ENCODE assay signal across 17 cellular contexts in genomic region chr10:70193391-70193844, GRCh38. TPM values are rescaled to one million over a fixed set of nuclear protein-coding genes. Genes with fewer than 3 reads are reported as not detected.
DNase-seq lines count a peak whose midpoint lies in the region; ATAC-seq, FAIRE-seq and TF ChIP-seq lines count a peak whose summit lies in the region.
"Had no signal": no experiment of that assay in that cellular context is flagged by ENCODE, and none has a peak within 500 bp of the region (broad histone marks: within the 10 kb centered on the region; RNA-seq: fewer than 3 reads in every experiment).

No MANE protein-coding gene starts in this region.

- H3K9me1 ChIP-seq in IMR-90 (ENCODE audit: insufficient read depth, low read length): peaks cover 27% of the 10 kb centered on the region

- H3K79me2 ChIP-seq in GM12878 (ENCODE audit: control insufficient read depth, insufficient read depth, low read length) (no peaks in the 10 kb centered on the region), hepatocyte (no peaks in the 10 kb centered on the region), OCI-LY7 (ENCODE audit: insufficient read depth, low read depth, low read length) (no peaks in the 10 kb centered on the region)

- peak overlapping the region; percentile 90 for H2BK5ac ChIP-seq in IMR-90 (ENCODE audit: low read depth, low read length, poor library complexity, severe bottlenecking)

- peak overlapping the region; percentile 63 for H2BK20ac ChIP-seq in IMR-90 (ENCODE audit: low read depth, low read length)

- TF ChIP-seq EP300 in GM12878 (IDR thresholded peaks at IDR 0.05; ENCODE audit: borderline replicate concordance in 1 of 2, control insufficient read depth in 1 of 2, low read depth in 2 of 2, low read length in 2 of 2) (no peak), stomach (IDR thresholded peaks at IDR 0.05) (no peak)

- no peak for FAIRE-seq in GM12878 (lab: Jason Lieb, UNC)
- FAIRE-seq: endothelial cell of umbilical vein, GM12892, HTR-8/SVneo had no signal

- H4K20me1 ChIP-seq in IMR-90 (ENCODE audit: insufficient read depth, low read length) (no peaks in the 10 kb centered on the region), GM12878 (ENCODE audit: control insufficient read depth, insufficient read depth) (peaks cover 2% of the 10 kb centered on the region; the same call in 1 of the 2 replicates), hepatocyte (ENCODE audit: insufficient read depth, poor library complexity, severe bottlenecking) (no peaks in the 10 kb centered on the region), OCI-LY7 (ENCODE audit: insufficient read depth, low read length) (no peaks in the 10 kb centered on the region)

- H3K27me3 ChIP-seq in IMR-90 (ENCODE audit: control insufficient read depth, insufficient read depth, low read length): no peaks in the 10 kb centered on the region
- no peaks in the 10 kb centered on the region for H3K27me3 ChIP-seq in GM12878 (replicated peaks in 1 of 2; ENCODE audit: control insufficient read depth in 2 of 2, insufficient read depth in 2 of 2, low read length in 1 of 2)
- no peaks in the 10 kb centered on the region for H3K27me3 ChIP-seq in hepatocyte
- no peaks in the 10 kb centered on the region for H3K27me3 ChIP-seq in stomach
- H3K27me3 ChIP-seq in HAP-1 (ENCODE audit: low read depth): no peaks in the 10 kb centered on the region

- peak overlapping the region; percentile 15; the same call in 1 of the 2 replicates for H3K23ac ChIP-seq in IMR-90 (ENCODE audit: low read depth, low read length)

- ATAC-seq in IMR-90 (ENCODE audit: low read depth): no peak
- ATAC-seq in GM12878: no peak
- ATAC-seq: activated CD8-positive, alpha-beta memory T cell treated with anti-CD3 and anti-CD28 coated beads, Interleukin-2, amount 10 ng/mL, durations not matched to agents 7 days and 5 days; SK-N-SH treated with all-trans-retinoic acid at 6 μM for 48 hours had no signal

- peak overlapping the region; percentile 38 to 92; a peak in 3 of 4 replicates for H4K8ac ChIP-seq in IMR-90 (ENCODE audit: low read depth in 2 of 2, low read length in 2 of 2)

- H3K27ac ChIP-seq in IMR-90 (ENCODE audit: insufficient read depth, low read length) (peak overlapping the region; percentile 100), GM12878 (ENCODE audit: control insufficient read depth, insufficient read depth) (no peak overlapping the region), hepatocyte (peak overlapping the region; percentile 69), stomach (peak overlapping the region in 4 of 5 donors; percentile 58 to 78 (median 63)), caudate nucleus (ENCODE audit: low read depth, low read length) (no peak overlapping the region), OCI-LY7 (ENCODE audit: low read depth, low read length, poor library complexity, severe bottlenecking) (no peak overlapping the region)
- H3K27ac ChIP-seq: WERI-Rb-1 had no signal

- dilution Hi-C loops in IMR-90 (cut with HindIII; ENCODE audit: low sequenced_read_pairs, unreplicated experiment): no loop called here

- 79% methylated on average over 2 of the region's 7 CpGs; no CpG with 5 or more reads in 1 of the 2 experiments for WGBS in IMR-90 (ENCODE audit: extremely low coverage in 2 of 2, insufficient read length in 1 of 2), 2 experiments
- 96% methylated on average over 7 of the region's 7 CpGs for WGBS in GM12878 (ENCODE audit: insufficient coverage, insufficient replicate concordance, low lambda C conversion rate, missing lambda C conversion rate)
- 86% methylated on average over 7 of the region's 7 CpGs for WGBS in hepatocyte (ENCODE audit: low lambda C conversion rate, missing lambda C conversion rate)
- 95 to 99% (median 97%) methylated on average over 7 of the region's 7 CpGs for WGBS in stomach, 5 donors

- SMC1A ChIA-PET in GM12878 (lab: Charles Lee; ENCODE audit: uncharacterized antibody, unreplicated experiment): interaction anchor here (0.6 to 1.8 kb wide), 6 partner anchors 16 to 170 kb away, joined by 3 to 5 read pairs (median 4); partner anchors contain the start of gene TYSND1

- DNase-seq in IMR-90 (no peak), GM12878 (ENCODE audit: low read depth, low spot score) (no peak), hepatocyte (ENCODE audit: low spot score) (peak; percentile 40), stomach (no peak), HAP-1 (ENCODE audit: low spot score in 2 of 2) (no peak), caudate nucleus (lab: John Stamatoyannopoulos, UW) (no peak), OCI-LY7 (ENCODE audit: low spot score) (no peak)
- DNase-seq in stimulated activated CD4-positive, alpha-beta T cell treated with anti-CD3 and anti-CD28 coated beads, Interleukin-12 subunit alpha, Interleukin-12 subunit beta, amount 100 ng/mL, for 4 hours: no peak
- DNase-seq: activated CD8-positive, alpha-beta memory T cell treated with anti-CD3 and anti-CD28 coated beads, Interleukin-2, amount 10 ng/mL, durations not matched to agents 7 days and 5 days; activated naive CD4-positive, alpha-beta T cell; C1 segment of cervical spinal cord; NCI-H1048; WERI-Rb-1 had no signal

- CTCF ChIA-PET in IMR-90 (lab: Yijun Ruan, JAX) (interaction anchor here (1.2 to 2.2 kb wide), 2 partner anchors 28 to 47 kb away, joined by 3 to 7 read pairs; partner anchors contain the start of gene TYSND1), GM12878 (lab: Yijun Ruan, JAX) (interaction anchor here (0.6 to 1.6 kb wide), 5 partner anchors 17 to 132 kb away, joined by 3 to 8 read pairs (median 4); partner anchors contain the start of gene TYSND1), OCI-LY7 (lab: Charles Lee; ENCODE audit: unreplicated experiment) (no interaction called here)

- peaks cover under 1% of the 10 kb centered on the region; the same call in 1 of the 2 replicates for H3K36me3 ChIP-seq in IMR-90 (ENCODE audit: control insufficient read depth, insufficient read depth, low read length)
- peaks cover 3 to 6% of the 10 kb centered on the region in 2 experiments; a peak in 3 of 4 replicates for H3K36me3 ChIP-seq in GM12878 (ENCODE audit: control insufficient read depth in 2 of 2, insufficient read depth in 2 of 2, low read length in 1 of 2)
- no peaks in the 10 kb centered on the region for H3K36me3 ChIP-seq in hepatocyte (replicated peaks; ENCODE audit: insufficient read depth, low read depth)
- H3K36me3 ChIP-seq in stomach: peaks cover 0 to 17% (median 8%) of the 10 kb centered on the region in 4 donors
- peaks cover 13% of the 10 kb centered on the region; the same call in 1 of the 2 replicates for H3K36me3 ChIP-seq in HAP-1 (replicated peaks)
- H3K36me3 ChIP-seq in OCI-LY7 (ENCODE audit: insufficient read depth, low read length): peaks cover 23% of the 10 kb centered on the region

- H2BK120ac ChIP-seq in IMR-90 (ENCODE audit: low read depth, low read length): peak overlapping the region; percentile 75

- no peak overlapping the region for H3K4me3 ChIP-seq in IMR-90 (ENCODE audit: insufficient read depth, low read depth, low read length)
- H3K4me3 ChIP-seq in GM12878: no peak overlapping the region
- no peak overlapping the region for H3K4me3 ChIP-seq in hepatocyte
- no peak overlapping the region for H3K4me3 ChIP-seq in stomach
- no peak overlapping the region for H3K4me3 ChIP-seq in HAP-1
- no peak overlapping the region for H3K4me3 ChIP-seq in OCI-LY7 (ENCODE audit: low read depth, low read length, poor library complexity, severe bottlenecking)

- POLR2A ChIA-PET in IMR-90 (lab: Charles Lee; ENCODE audit: unreplicated experiment): interaction anchor here (1.1 kb wide), 1 partner anchor 23 kb away, joined by 3 read pairs; the partner anchor contains the start of gene SAR1A
- POLR2A ChIA-PET in GM12878 (lab: Charles Lee): no interaction called here
- POLR2A ChIA-PET in OCI-LY7 (lab: Charles Lee): interaction anchor here (0.6 kb wide), 1 partner anchor 158 kb away, joined by 3 read pairs; no protein-coding TSS in a partner anchor

- H4K91ac ChIP-seq in IMR-90 (ENCODE audit: insufficient read depth, low read depth, low read length): peak overlapping the region; percentile 48

- in situ Hi-C loops in IMR-90 (cut with MboI; ENCODE audit: low sequenced_read_pairs) (no loop called here), GM12878 (cut with MboI) (no loop called here), HAP-1 (cut with MboI; ENCODE audit: low sequenced_read_pairs) (no loop called here)

- H3K4me1 ChIP-seq in IMR-90 (ENCODE audit: control insufficient read depth, insufficient read depth, low read length) (peaks cover 33% of the 10 kb centered on the region), GM12878 (ENCODE audit: control insufficient read depth, insufficient read depth, low read length) (peaks cover 3% of the 10 kb centered on the region; the same call in 1 of the 2 replicates), hepatocyte (ENCODE audit: insufficient read depth) (peaks cover 22% of the 10 kb centered on the region), stomach (peaks cover 14 to 36% (median 25%) of the 10 kb centered on the region in 4 donors), HAP-1 (peaks cover 9% of the 10 kb centered on the region), OCI-LY7 (ENCODE audit: insufficient read depth, low read length, poor library complexity, severe bottlenecking) (no peaks in the 10 kb centered on the region)

- H2AFZ ChIP-seq in IMR-90 (replicated peaks; ENCODE audit: low read length, poor library complexity) (peak overlapping the region; percentile 1), GM12878 (ENCODE audit: control insufficient read depth, low read depth, low read length) (no peak overlapping the region), hepatocyte (no peak overlapping the region), OCI-LY7 (ENCODE audit: low read length) (no peak overlapping the region)

- TF ChIP-seq POLR2A in IMR-90 (IDR thresholded peaks at IDR 0.05; ENCODE audit: low read depth, low read length): no peak
- peak; percentile 29; the same call in 1 of the 2 replicates for TF ChIP-seq POLR2A in GM12878 (IDR thresholded peaks at IDR 0.05; ENCODE audit: low read depth, low read length)
- no peak for TF ChIP-seq POLR2A in stomach (IDR thresholded peaks at IDR 0.05)

- H2AK5ac ChIP-seq in IMR-90 (ENCODE audit: low read depth, low read length): peak overlapping the region; percentile 99

- H2BK15ac ChIP-seq in IMR-90 (ENCODE audit: low read depth, low read length): peak overlapping the region; percentile 53; the same call in 2 of the 3 replicates

- peaks cover 0 to 20% of the 10 kb centered on the region in 2 experiments; a peak in 2 of 4 replicates for H3K79me1 ChIP-seq in IMR-90 (ENCODE audit: low read depth in 1 of 2, low read length in 2 of 2)

- BruUV-seq in IMR-90 (replicated peaks; lab: Mats Ljungman, UMichigan): no TSS peak
- no TSS peak for BruUV-seq in GM12878 (replicated peaks; lab: Mats Ljungman, UMichigan)
- no TSS peak for BruUV-seq in OCI-LY7 (replicated peaks; lab: Mats Ljungman, UMichigan)

- H4K5ac ChIP-seq in IMR-90 (ENCODE audit: low read depth, low read length): peak overlapping the region; percentile 91

- H3K56ac ChIP-seq in IMR-90 (ENCODE audit: extremely low read depth, insufficient read depth, low read length): no peak overlapping the region

- H3K18ac ChIP-seq in IMR-90 (ENCODE audit: low read depth, low read length): peak overlapping the region; percentile 99

- H3K9me3 ChIP-seq in IMR-90 (ENCODE audit: control insufficient read depth, insufficient read depth, low read length) (no peaks in the 10 kb centered on the region), GM12878 (replicated peaks; ENCODE audit: control insufficient read depth, insufficient read depth, low read length) (no peaks in the 10 kb centered on the region), hepatocyte (ENCODE audit: low read depth) (no peaks in the 10 kb centered on the region), stomach (no peaks in the 10 kb centered on the region), HAP-1 (no peaks in the 10 kb centered on the region), OCI-LY7 (ENCODE audit: low read length) (no peaks in the 10 kb centered on the region)

- intact Hi-C loops in IMR-90 (cut with micrococcal nuclease): loop anchor here (2.0 kb wide), 1 partner anchor 23 kb away; the partner anchor contains the start of gene SAR1A
- intact Hi-C loops in GM12878 (cut with micrococcal nuclease; ENCODE audit: unreplicated experiment): no loop called here
- intact Hi-C loops in stomach (cut with DNase I; ENCODE audit: low total_unique reads): no loop called here
- intact Hi-C loops in OCI-LY7 (cut with micrococcal nuclease; ENCODE audit: unreplicated experiment): no loop called here

- no peak for TF ChIP-seq CTCF in IMR-90 (conservative IDR thresholded peaks at IDR 0.05; ENCODE audit: low read depth, low read length)
- no peak for TF ChIP-seq CTCF in GM12878 (IDR thresholded peaks at IDR 0.05 in 2 of 3, conservative IDR thresholded peaks at IDR 0.05 in 1 of 3; ENCODE audit: control insufficient read depth in 2 of 3, extremely low read depth in 1 of 3, insufficient read depth in 1 of 3, low read depth in 3 of 3, low read length in 3 of 3)
- TF ChIP-seq CTCF in hepatocyte (IDR thresholded peaks at IDR 0.05; ENCODE audit: poor library complexity): no peak
- TF ChIP-seq CTCF in stomach (IDR thresholded peaks at IDR 0.05): no peak
- TF ChIP-seq CTCF in OCI-LY7 (conservative IDR thresholded peaks at IDR 0.05; ENCODE audit: low read length): no peak

- no peaks in the 10 kb centered on the region for H3K9me2 ChIP-seq in hepatocyte (replicated peaks; ENCODE audit: insufficient read depth)
- H3K9me2 ChIP-seq in OCI-LY7 (ENCODE audit: insufficient read depth, low read length): no peaks in the 10 kb centered on the region

- peak overlapping the region; percentile 67 for H3K4ac ChIP-seq in IMR-90 (ENCODE audit: low read depth, low read length)

- peak overlapping the region; percentile 77 for H3K14ac ChIP-seq in IMR-90 (replicated peaks; ENCODE audit: low read depth, low read length)

- RAD21 ChIA-PET in GM12878 (lab: Charles Lee; ENCODE audit: unreplicated experiment): interaction anchor here (1.0 to 1.3 kb wide), 3 partner anchors 23 to 171 kb away, joined by 3 to 4 read pairs (median 3); partner anchors contain the start of gene SAR1A

- H3K4me2 ChIP-seq in IMR-90 (ENCODE audit: low read depth, low read length): no peak overlapping the region
- no peak overlapping the region for H3K4me2 ChIP-seq in GM12878 (ENCODE audit: control insufficient read depth, insufficient read depth)
- H3K4me2 ChIP-seq in hepatocyte: no peak overlapping the region
- no peak overlapping the region for H3K4me2 ChIP-seq in OCI-LY7 (ENCODE audit: low read length)

- TF ChIP-seq RAD21 in IMR-90 (IDR thresholded peaks at IDR 0.05; ENCODE audit: low read length) (no peak), GM12878 (IDR thresholded peaks at IDR 0.05; ENCODE audit: insufficient read depth, low read depth, low read length) (no peak)

- H3K9ac ChIP-seq in IMR-90 (ENCODE audit: low read depth, low read length) (0 out of 2 replicates have a peak overlapping the region, but pooled peaks have one; percentile 17), GM12878 (ENCODE audit: control insufficient read depth, insufficient read depth, low read length) (no peak overlapping the region)

- peak overlapping the region; percentile 35 for H2AK9ac ChIP-seq in IMR-90 (replicated peaks; ENCODE audit: low read depth, low read length, poor library complexity)

RNA-seq across cellular contexts. Expression of gene SAR1A, which starts 23.1 kb away (rescaled TPM):
- total RNA-seq in IMR-90 (2012; rRNA removed) (161 and 272 TPM in 2 replicates), GM12878 (2014; rRNA removed) (45.4 and 60.3 TPM in 2 replicates), GM12878 (2014; rRNA removed; fragmentation: Illumina TruSeq; extraction: Trizol) (52.7 and 54.7 TPM in 2 replicates), GM12878 (2021) (77.3 and 81.3 TPM in 2 replicates), hepatocyte (141 and 164 TPM in 2 replicates), stomach (100 to 1,000 TPM in 1 of 5 donors, 10 to 100 TPM in 3, 1 to 10 TPM in 1; 8.7 to 178 (median 48.0) TPM), OCI-LY7 (2022) (71.0 and 81.4 TPM in 2 replicates)
- polyA plus RNA-seq in IMR-90 (2012; rRNA removed) (45.8 and 56.9 TPM in 2 replicates), GM12878 (2011; rRNA removed) (85.0 and 101 TPM in 2 replicates), GM12878 (2014; fragmentation: Illumina TruSeq; extraction: Trizol) (54.8 and 55.6 TPM in 2 replicates), GM12878 (2014; fragmentation: Nextera tagmentation; extraction: Ambion mirVana) (10 to 100 TPM; 69.4 to 81.1 TPM), GM12878 (2014; rRNA removed) (29.3 and 33.2 TPM in 2 replicates), GM12878 (2016; fragmentation: Nextera tagmentation; extraction: Ambion mirVana) (10 to 100 TPM; 58.0 to 62.2 TPM), hepatocyte (106 and 131 TPM in 2 replicates), stomach (10 to 100 TPM; 23.2 to 31.0 (median 30.0) TPM)
- polyA plus RNA-seq in IMR-90 (2012; cell fraction: cytosol; rRNA removed): 11.8 and 25.4 TPM in 2 replicates
- 11.6 and 90.2 TPM in 2 replicates for polyA plus RNA-seq in IMR-90 (2012; cell fraction: nucleus; rRNA removed; ENCODE audit: low replicate concordance)
- 36.4 and 40.0 TPM in 2 replicates for total RNA-seq in GM12878 (2013; cell fraction: nucleolus; rRNA removed)
- 31.2 TPM for polyA plus RNA-seq in GM12878 (2011; ENCODE audit: low read depth)
- 21.4 and 21.6 TPM in 2 replicates for polyA plus RNA-seq in GM12878 (2011; cell fraction: cytosol; rRNA removed)
- polyA plus RNA-seq in GM12878 (2011; cell fraction: nucleus; rRNA removed): 17.8 and 20.3 TPM in 2 replicates
- 32.0 and 39.5 TPM in 2 replicates for polyA plus RNA-seq in GM12878 (2012)
- polyA minus RNA-seq in GM12878 (2011; rRNA and poly(A)+ RNA removed): 40.6 and 76.1 TPM in 2 replicates
- 18.6 and 25.1 TPM in 2 replicates for polyA minus RNA-seq in GM12878 (2011; cell fraction: cytosol; rRNA and poly(A)+ RNA removed)
- 10.0 and 14.1 TPM in 2 replicates for polyA minus RNA-seq in GM12878 (2011; cell fraction: nucleus; rRNA and poly(A)+ RNA removed)
- 39.4 and 39.5 TPM in 2 replicates for total RNA-seq in OCI-LY7 (2014; rRNA removed; shearing (Covaris generic))

RNA-seq across cellular contexts. Expression of gene PPA1, which starts 39.8 kb away (rescaled TPM):
- total RNA-seq in IMR-90 (2012; rRNA removed): 102 and 211 TPM in 2 replicates
- polyA plus RNA-seq in IMR-90 (2012; rRNA removed): 69.4 and 78.6 TPM in 2 replicates
- polyA plus RNA-seq in IMR-90 (2012; cell fraction: cytosol; rRNA removed): 32.2 and 54.5 TPM in 2 replicates
- 15.3 and 36.3 TPM in 2 replicates for polyA plus RNA-seq in IMR-90 (2012; cell fraction: nucleus; rRNA removed; ENCODE audit: low replicate concordance)
- 131 and 145 TPM in 2 replicates for total RNA-seq in GM12878 (2013; cell fraction: nucleolus; rRNA removed)
- total RNA-seq in GM12878 (2014; rRNA removed): 297 and 344 TPM in 2 replicates
- 334 and 338 TPM in 2 replicates for total RNA-seq in GM12878 (2014; rRNA removed; fragmentation: Illumina TruSeq; extraction: Trizol)
- total RNA-seq in GM12878 (2021): 254 and 260 TPM in 2 replicates
- polyA plus RNA-seq in GM12878 (2011; ENCODE audit: low read depth): 197 TPM
- 452 and 655 TPM in 2 replicates for polyA plus RNA-seq in GM12878 (2011; rRNA removed)
- 191 and 218 TPM in 2 replicates for polyA plus RNA-seq in GM12878 (2011; cell fraction: cytosol; rRNA removed)
- 159 and 213 TPM in 2 replicates for polyA plus RNA-seq in GM12878 (2011; cell fraction: nucleus; rRNA removed)
- polyA plus RNA-seq in GM12878 (2012): 207 and 266 TPM in 2 replicates
- 296 and 362 TPM in 2 replicates for polyA plus RNA-seq in GM12878 (2014; fragmentation: Illumina TruSeq; extraction: Trizol)
- 100 to 1,000 TPM; 224 to 386 TPM for polyA plus RNA-seq in GM12878 (2014; fragmentation: Nextera tagmentation; extraction: Ambion mirVana)
- 346 and 396 TPM in 2 replicates for polyA plus RNA-seq in GM12878 (2014; rRNA removed)
- 100 to 1,000 TPM; 353 to 365 TPM for polyA plus RNA-seq in GM12878 (2016; fragmentation: Nextera tagmentation; extraction: Ambion mirVana)
- 181 and 246 TPM in 2 replicates for polyA minus RNA-seq in GM12878 (2011; rRNA and poly(A)+ RNA removed)
- 70.8 and 76.2 TPM in 2 replicates for polyA minus RNA-seq in GM12878 (2011; cell fraction: cytosol; rRNA and poly(A)+ RNA removed)
- polyA minus RNA-seq in GM12878 (2011; cell fraction: nucleus; rRNA and poly(A)+ RNA removed): 44.1 and 89.6 TPM in 2 replicates
- 156 and 175 TPM in 2 replicates for total RNA-seq in hepatocyte
- polyA plus RNA-seq in hepatocyte: 106 and 131 TPM in 2 replicates
- total RNA-seq in stomach: 100 to 1,000 TPM in 2 of 5 donors, 10 to 100 TPM in 3; 18.1 to 140 (median 93.9) TPM
- polyA plus RNA-seq in stomach: 100 to 1,000 TPM; 152 to 217 (median 162) TPM
- total RNA-seq in OCI-LY7 (2014; rRNA removed; shearing (Covaris generic)): 215 and 221 TPM in 2 replicates
- total RNA-seq in OCI-LY7 (2022): 223 and 231 TPM in 2 replicates

RNA-seq across cellular contexts. Expression of gene TYSND1, which starts 46.9 kb away (rescaled TPM):
- total RNA-seq in IMR-90 (2012; rRNA removed) (2.8 and 2.9 TPM in 2 replicates), GM12878 (2014; rRNA removed) (18.9 and 19.4 TPM in 2 replicates), GM12878 (2014; rRNA removed; fragmentation: Illumina TruSeq; extraction: Trizol) (8.1 and 8.7 TPM in 2 replicates), GM12878 (2021) (20.0 and 21.4 TPM in 2 replicates), hepatocyte (12.1 and 12.6 TPM in 2 replicates), stomach (10 to 100 TPM in 1 of 5 donors, 1 to 10 TPM in 4; 1.2 to 79.4 (median 3.9) TPM), OCI-LY7 (2022) (47.3 and 48.1 TPM in 2 replicates)
- polyA plus RNA-seq in IMR-90 (2012; rRNA removed) (4.1 and 4.6 TPM in 2 replicates), GM12878 (2011; rRNA removed) (3.5 and 5.6 TPM in 2 replicates), GM12878 (2014; fragmentation: Illumina TruSeq; extraction: Trizol) (4.7 and 8.6 TPM in 2 replicates), GM12878 (2014; fragmentation: Nextera tagmentation; extraction: Ambion mirVana) (1 to 10 TPM; 1.9 to 4.5 TPM), GM12878 (2014; rRNA removed) (16.7 and 17.4 TPM in 2 replicates), GM12878 (2016; fragmentation: Nextera tagmentation; extraction: Ambion mirVana) (10 to 100 TPM; 15.2 to 18.8 TPM), hepatocyte (13.3 and 22.0 TPM in 2 replicates), stomach (10 to 100 TPM in 1 of 3 donors, 1 to 10 TPM in 2; 4.8 to 16.3 (median 5.5) TPM)
- polyA plus RNA-seq in IMR-90 (2012; cell fraction: cytosol; rRNA removed): 4.0 and 5.5 TPM in 2 replicates
- 12.4 and 20.6 TPM in 2 replicates for polyA plus RNA-seq in IMR-90 (2012; cell fraction: nucleus; rRNA removed; ENCODE audit: low replicate concordance)
- 14.2 and 15.7 TPM in 2 replicates for total RNA-seq in GM12878 (2013; cell fraction: nucleolus; rRNA removed)
- 5.0 TPM for polyA plus RNA-seq in GM12878 (2011; ENCODE audit: low read depth)
- polyA plus RNA-seq in GM12878 (2011; cell fraction: cytosol; rRNA removed): 6.1 and 8.6 TPM in 2 replicates
- polyA plus RNA-seq in GM12878 (2011; cell fraction: nucleus; rRNA removed): 40.7 and 42.7 TPM in 2 replicates
- 7.3 and 9.9 TPM in 2 replicates for polyA plus RNA-seq in GM12878 (2012)
- 4.2 and 6.1 TPM in 2 replicates for polyA minus RNA-seq in GM12878 (2011; rRNA and poly(A)+ RNA removed)
- 2.7 and 2.9 TPM in 2 replicates for polyA minus RNA-seq in GM12878 (2011; cell fraction: cytosol; rRNA and poly(A)+ RNA removed)
- polyA minus RNA-seq in GM12878 (2011; cell fraction: nucleus; rRNA and poly(A)+ RNA removed): 8.0 and 12.7 TPM in 2 replicates
- 32.5 and 33.4 TPM in 2 replicates for total RNA-seq in OCI-LY7 (2014; rRNA removed; shearing (Covaris generic))

Comparison
In these comparisons a context has a peak if more than half of its experiments do, and no peak if none do; other contexts are left out.
1. H3K27ac ChIP-seq: peak in IMR-90 (single experiment), hepatocyte (single experiment) and stomach (4 of 5); none in GM12878 (single experiment), caudate nucleus (single experiment) and OCI-LY7 (single experiment).